ENCODE assay signal across 6 cellular contexts in genomic region chr17:8122923-8123694, GRCh38. TPM values are rescaled to one million over a fixed set of nuclear protein-coding genes. Genes with fewer than 3 reads are reported as not detected.
A peak's percentile ranks its signal among the peaks of the same experiment; 100 is the strongest.
DNase-seq lines count a peak whose midpoint lies in the region.

No MANE protein-coding gene starts in this region.

- H3K4me3 Mint-ChIP-seq in activated T-helper 2 cell treated with anti-CD3 and anti-CD28 coated beads, Interferon-gamma antibody, Interleukin-2, Interleukin-4, amounts not matched to agents 10 μg/mL and 5 μg/mL and 100 μg/mL, durations not matched to agents 14 hours and 24 hours and 36 hours (ENCODE audit: low read depth) = peak overlapping the region; percentile 87

- intact Hi-C loops in activated T-helper 2 cell treated with anti-CD3 and anti-CD28 coated beads, Interferon-gamma antibody, Interleukin-2, Interleukin-4, amounts not matched to agents 10 μg/mL and 5 μg/mL and 100 μg/mL, durations not matched to agents 14 hours and 24 hours and 36 hours (cut with micrococcal nuclease) = loop anchor here (5.0 to 10.0 kb wide), 4 partner anchors 49 to 281 kb away; partner anchors contain the start of genes CHD3 and SLC25A35

- WGBS in mesodermal cell (ENCODE audit: insufficient coverage in 2 of 2), 2 experiments = 0 to 1% methylated on average over 39 to 44 of the region's 55 CpGs

- H3K36me3 Mint-ChIP-seq in activated T-helper 2 cell treated with anti-CD3 and anti-CD28 coated beads, Interferon-gamma antibody, Interleukin-2, Interleukin-4, amounts not matched to agents 10 μg/mL and 5 μg/mL and 100 μg/mL, durations not matched to agents 14 hours and 24 hours and 36 hours (ENCODE audit: low read depth) = no peaks in the 10 kb centered on the region

- H3K9me3 Mint-ChIP-seq in activated T-helper 2 cell treated with anti-CD3 and anti-CD28 coated beads, Interferon-gamma antibody, Interleukin-2, Interleukin-4, amounts not matched to agents 10 μg/mL and 5 μg/mL and 100 μg/mL, durations not matched to agents 14 hours and 24 hours and 36 hours = no peaks in the 10 kb centered on the region

- H3K4me1 ChIP-seq in HUES6 (ENCODE audit: control insufficient read depth, insufficient read depth, low read length) (peaks cover 13% of the 10 kb centered on the region), mesodermal cell (ENCODE audit: control insufficient read depth, insufficient read depth, low read length, poor library complexity, severe bottlenecking) (peaks cover 23% of the 10 kb centered on the region)

- no peaks in the 10 kb centered on the region for H3K36me3 ChIP-seq in HUES6 (ENCODE audit: control insufficient read depth, insufficient read depth, low read length)
- no peaks in the 10 kb centered on the region for H3K36me3 ChIP-seq in mesodermal cell (ENCODE audit: control insufficient read depth, insufficient read depth, low read length)

- H3K27me3 ChIP-seq in HUES6 (ENCODE audit: control insufficient read depth, insufficient read depth, low read length) = peaks cover 64% of the 10 kb centered on the region

- peak overlapping the region; percentile 67 for H3K27ac Mint-ChIP-seq in activated T-helper 2 cell treated with anti-CD3 and anti-CD28 coated beads, Interferon-gamma antibody, Interleukin-2, Interleukin-4, amounts not matched to agents 10 μg/mL and 5 μg/mL and 100 μg/mL, durations not matched to agents 14 hours and 24 hours and 36 hours

- H3K27me3 Mint-ChIP-seq in activated T-helper 2 cell treated with anti-CD3 and anti-CD28 coated beads, Interferon-gamma antibody, Interleukin-2, Interleukin-4, amounts not matched to agents 10 μg/mL and 5 μg/mL and 100 μg/mL, durations not matched to agents 14 hours and 24 hours and 36 hours (ENCODE audit: low read depth) = peaks cover 36% of the 10 kb centered on the region

- H3K4me3 ChIP-seq in HUES6 (ENCODE audit: low read depth, low read length) = peak overlapping the region; percentile 78
- peak overlapping the region; percentile 66 for H3K4me3 ChIP-seq in mesodermal cell (ENCODE audit: extremely low read depth, insufficient read depth, low read length, poor library complexity, severe bottlenecking)

- DNase-seq in activated T-helper 2 cell treated with anti-CD3 and anti-CD28 coated beads, Interferon-gamma antibody, Interleukin-2, Interleukin-4, amounts not matched to agents 10 μg/mL and 5 μg/mL and 100 μg/mL, durations not matched to agents 14 hours and 24 hours and 36 hours (ENCODE audit: low spot score) = peak; percentile 39
- no peak for DNase-seq in NCI-H510A treated with DMSO at 0.1 percent for 48 hours (lab: John Stamatoyannopoulos, UW)
- no peak for DNase-seq in germinal center (ENCODE audit: low spot score)
- DNase-seq in NCI-H345 (lab: John Stamatoyannopoulos, UW) = no peak

- H3K9ac ChIP-seq in HUES6 (ENCODE audit: low read length) = peak overlapping the region; percentile 2

- H3K9me3 ChIP-seq in HUES6 (ENCODE audit: control insufficient read depth, insufficient read depth, low read depth, low read length) (no peaks in the 10 kb centered on the region), mesodermal cell (ENCODE audit: control insufficient read depth, low read length) (no peaks in the 10 kb centered on the region)

- H3K27ac ChIP-seq in HUES6 (ENCODE audit: low read depth, low read length) (no peak overlapping the region), mesodermal cell (ENCODE audit: low read depth, low read length, severe bottlenecking) (no peak overlapping the region)

- peaks cover 62% of the 10 kb centered on the region for H3K4me1 Mint-ChIP-seq in activated T-helper 2 cell treated with anti-CD3 and anti-CD28 coated beads, Interferon-gamma antibody, Interleukin-2, Interleukin-4, amounts not matched to agents 10 μg/mL and 5 μg/mL and 100 μg/mL, durations not matched to agents 14 hours and 24 hours and 36 hours (ENCODE audit: low read depth)

RNA-seq across cellular contexts. Expression of gene HES7, which starts 0.8 kb away (rescaled TPM):
- total RNA-seq in activated T-helper 2 cell treated with anti-CD3 and anti-CD28 coated beads, Interferon-gamma antibody, Interleukin-2, Interleukin-4, amounts not matched to agents 10 μg/mL and 5 μg/mL and 100 μg/mL, durations not matched to agents 14 hours and 24 hours and 36 hours = 2.4 and 3.1 TPM in 2 replicates
- polyA plus RNA-seq in mesodermal cell (2013, experiment 1 of 2) = 0.85 TPM
- polyA plus RNA-seq in mesodermal cell (2013, experiment 2 of 2) = 0.25 TPM

RNA-seq across cellular contexts. Expression of gene ALOXE3, which starts 4.8 kb away (rescaled TPM):
- not detected in 2 replicates for total RNA-seq in activated T-helper 2 cell treated with anti-CD3 and anti-CD28 coated beads, Interferon-gamma antibody, Interleukin-2, Interleukin-4, amounts not matched to agents 10 μg/mL and 5 μg/mL and 100 μg/mL, durations not matched to agents 14 hours and 24 hours and 36 hours
- polyA plus RNA-seq in mesodermal cell (2013, experiment 1 of 2) = not detected
- not detected for polyA plus RNA-seq in mesodermal cell (2013, experiment 2 of 2)

RNA-seq across cellular contexts. Expression of gene PER1, which starts 29.1 kb away (rescaled TPM):
- 41.8 and 43.2 TPM in 2 replicates for total RNA-seq in activated T-helper 2 cell treated with anti-CD3 and anti-CD28 coated beads, Interferon-gamma antibody, Interleukin-2, Interleukin-4, amounts not matched to agents 10 μg/mL and 5 μg/mL and 100 μg/mL, durations not matched to agents 14 hours and 24 hours and 36 hours
- polyA plus RNA-seq in mesodermal cell (2013, experiment 1 of 2) = 34.6 TPM
- polyA plus RNA-seq in mesodermal cell (2013, experiment 2 of 2) = 26.0 TPM

RNA-seq across cellular contexts. Expression of gene ALOX12B, which starts 35.6 kb away (rescaled TPM):
- total RNA-seq in activated T-helper 2 cell treated with anti-CD3 and anti-CD28 coated beads, Interferon-gamma antibody, Interleukin-2, Interleukin-4, amounts not matched to agents 10 μg/mL and 5 μg/mL and 100 μg/mL, durations not matched to agents 14 hours and 24 hours and 36 hours = 0.87 and 1.4 TPM in 2 replicates
- polyA plus RNA-seq in mesodermal cell (2013, experiment 1 of 2) = not detected
- not detected for polyA plus RNA-seq in mesodermal cell (2013, experiment 2 of 2)

RNA-seq across cellular contexts. Expression of gene VAMP2, which starts 39.6 kb away (rescaled TPM):
- 44.6 and 44.7 TPM in 2 replicates for total RNA-seq in activated T-helper 2 cell treated with anti-CD3 and anti-CD28 coated beads, Interferon-gamma antibody, Interleukin-2, Interleukin-4, amounts not matched to agents 10 μg/mL and 5 μg/mL and 100 μg/mL, durations not matched to agents 14 hours and 24 hours and 36 hours
- polyA plus RNA-seq in mesodermal cell (2013, experiment 1 of 2) = 30.2 TPM
- polyA plus RNA-seq in mesodermal cell (2013, experiment 2 of 2) = 27.0 TPM
